8 cellular contexts compared by ENCODE assay signal in the genomic region with DNA sequence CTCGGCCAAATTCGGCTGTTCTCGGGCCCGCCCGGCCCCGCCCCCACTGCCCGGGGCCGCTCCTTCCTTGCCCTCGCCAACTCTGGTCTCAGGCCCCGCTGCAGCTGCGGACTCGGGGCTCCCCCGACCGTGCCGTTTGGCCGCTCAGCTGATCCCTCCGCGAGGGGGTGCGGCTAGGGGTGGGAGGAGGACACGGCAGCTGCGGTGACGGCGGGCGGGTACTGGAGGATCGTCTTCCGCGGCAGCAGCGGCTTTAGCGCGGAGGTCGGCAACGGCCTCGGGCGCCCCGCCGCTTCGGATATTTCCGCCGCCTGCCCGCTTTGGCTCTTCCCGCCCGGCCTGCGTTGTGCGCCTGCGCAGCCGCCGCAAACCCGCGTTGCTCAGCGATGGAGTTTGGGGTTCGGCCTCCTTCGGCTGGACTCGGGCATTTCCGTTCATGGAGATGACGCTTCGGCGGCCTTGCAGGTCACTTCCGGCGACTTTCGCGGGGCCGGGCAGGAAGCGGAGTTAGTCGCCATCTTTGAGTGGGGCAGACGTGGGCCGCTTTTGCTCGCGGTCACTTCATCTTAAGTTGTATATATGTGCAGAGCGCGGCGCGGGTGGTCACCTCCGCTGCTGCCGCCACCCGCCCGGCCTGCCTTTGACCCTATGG. TPM values are rescaled to one million over a fixed set of nuclear protein-coding genes. Genes with fewer than 3 reads are reported as not detected.
DNase-seq lines count a peak whose midpoint lies in the region; ATAC-seq, FAIRE-seq and TF ChIP-seq lines count a peak whose summit lies in the region.

No MANE protein-coding gene starts in this region.

- TF ChIP-seq CTCF in A549 (IDR thresholded peaks at IDR 0.05) (no peak), dorsolateral prefrontal cortex (IDR thresholded peaks at IDR 0.05 in 54 of 56, conservative IDR thresholded peaks at IDR 0.05 in 2 of 56; ENCODE audit: low read depth in 1 of 56, partially characterized antibody in 56 of 56) (peak in 16 of 56 donors; percentile 5 to 43 (median 12))

- DNase-seq in A549 (ENCODE audit: low read depth in 1 of 2, low spot score in 1 of 2) (peak; percentile 93 to 100), dorsolateral prefrontal cortex (peak; percentile 94 to 99 (median 98)), lung microvascular endothelial cell (ENCODE audit: low read depth in 2 of 2) (peak; percentile 99), MV-4-11 (lab: John Stamatoyannopoulos, UW) (no peak)
- DNase-seq in activated CD4-positive, alpha-beta T cell treated with anti-CD3 and anti-CD28 coated beads for 36 hours = peak; percentile 100
- DNase-seq in stimulated activated CD8-positive, alpha-beta memory T cell treated with anti-CD3 and anti-CD28 coated beads, Interleukin-12 subunit alpha, Interleukin-12 subunit beta, amount 100 ng/mL, for 24 hours (ENCODE audit: extremely low read depth) = peak; percentile 97

- H3K4me2 ChIP-seq in A549 = peak overlapping the region; percentile 94

- POLR2A ChIA-PET in A549 (lab: Yijun Ruan, JAX) = interaction anchor here (0.7 to 2.9 kb wide), 15 partner anchors 9 to 376 kb away, joined by 3 to 37 read pairs (median 6); partner anchors contain the start of genes MZF1, TRIM28, ZBTB45 and ZNF274
- POLR2A ChIA-PET in activated CD4-positive, alpha-beta T cell treated with anti-CD3 and anti-CD28 coated beads for 36 hours (lab: Charles Lee) = interaction anchor here (0.6 to 2.4 kb wide), 8 partner anchors 12 to 375 kb away, joined by 3 to 12 read pairs (median 7); partner anchors contain the start of genes MZF1, TRIM28 and ZBTB45

- peak overlapping the region; percentile 95 to 99 for H3K27ac ChIP-seq in A549
- H3K27ac ChIP-seq in dorsolateral prefrontal cortex = peak overlapping the region; percentile 87 to 100 (median 100)

- H3K27me3 Mint-ChIP-seq in activated CD4-positive, alpha-beta T cell treated with anti-CD3 and anti-CD28 coated beads for 36 hours = no peaks in the 10 kb centered on the region

- H3K27ac Mint-ChIP-seq in activated CD4-positive, alpha-beta T cell treated with anti-CD3 and anti-CD28 coated beads for 36 hours = peak overlapping the region; percentile 100

- H3K36me3 Mint-ChIP-seq in activated CD4-positive, alpha-beta T cell treated with anti-CD3 and anti-CD28 coated beads for 36 hours (ENCODE audit: low read depth) = peaks cover 44% of the 10 kb centered on the region

- H3K4me3 ChIP-seq in A549 (peak overlapping the region; percentile 78), dorsolateral prefrontal cortex (peak overlapping the region; percentile 57 to 100 (median 85))

- H3K27me3 ChIP-seq in dorsolateral prefrontal cortex = no peaks in the 10 kb centered on the region

- no peaks in the 10 kb centered on the region for H3K9me3 ChIP-seq in A549

- H3K4me3 Mint-ChIP-seq in activated CD4-positive, alpha-beta T cell treated with anti-CD3 and anti-CD28 coated beads for 36 hours = peak overlapping the region; percentile 92

- WGBS in A549 (ENCODE audit: missing lambda C conversion rate) = 0% methylated on average over 22 of the region's 76 CpGs

- no peak for TF ChIP-seq RAD21 in A549 (conservative IDR thresholded peaks at IDR 0.05 in 1 of 2, IDR thresholded peaks at IDR 0.05 in 1 of 2)

- TF ChIP-seq POLR2A in A549 (IDR thresholded peaks at IDR 0.05; ENCODE audit: low read length) (peak; percentile 68), GM19193 (IDR thresholded peaks at IDR 0.05; ENCODE audit: extremely low read depth, insufficient read depth, insufficient read length) (peak; percentile 54)

- CTCF ChIA-PET in A549 (lab: Yijun Ruan, JAX) = interaction anchor here (0.7 to 4.0 kb wide), 5 partner anchors 11 to 44 kb away, joined by 3 to 28 read pairs (median 3); partner anchors contain the start of gene ZBTB45
- CTCF ChIA-PET in activated CD4-positive, alpha-beta T cell treated with anti-CD3 and anti-CD28 coated beads for 36 hours (lab: Charles Lee) = interaction anchor here (1.0 to 2.7 kb wide), 4 partner anchors 8 to 45 kb away, joined by 3 to 22 read pairs (median 5); partner anchors contain the start of gene ZBTB45

- peaks cover 65% of the 10 kb centered on the region for H3K4me1 Mint-ChIP-seq in activated CD4-positive, alpha-beta T cell treated with anti-CD3 and anti-CD28 coated beads for 36 hours

- H3K4me1 ChIP-seq in A549 = peaks cover 37% of the 10 kb centered on the region

- FAIRE-seq in A549 (lab: Jason Lieb, UNC) = peak; percentile 94

- intact Hi-C loops in activated CD4-positive, alpha-beta T cell treated with anti-CD3 and anti-CD28 coated beads for 36 hours (cut with DNase I, micrococcal nuclease) = loop anchor here (1.0 to 2.0 kb wide), 12 partner anchors 14 to 375 kb away; partner anchors contain the start of genes MZF1 (in 1 of the 2), RPS5 (in 1 of the 2), TRIM28 (in 1 of the 2) and ZBTB45 (in 1 of the 2)
- intact Hi-C loops in dorsolateral prefrontal cortex (cut with DNase I) = loop anchor here (2.0 kb wide), 1 partner anchor 14 kb away; the partner anchor contains the start of gene MZF1 (in 2 of the 2)

- no peak for TF ChIP-seq EP300 in A549 (IDR thresholded peaks at IDR 0.05)

- peak; percentile 45 to 76 for ATAC-seq in A549
- peak; percentile 55 for ATAC-seq in HG03439 (IDR thresholded peaks at IDR 0.05; ENCODE audit: unreplicated experiment)
- ATAC-seq in activated CD4-positive, alpha-beta T cell treated with anti-CD3 and anti-CD28 coated beads for 36 hours = peak; percentile 69

- H3K9me3 Mint-ChIP-seq in activated CD4-positive, alpha-beta T cell treated with anti-CD3 and anti-CD28 coated beads for 36 hours (ENCODE audit: low read depth) = no peaks in the 10 kb centered on the region

TF ChIP-seq in A549, 52 proteins besides CTCF, POLR2A, EP300 and RAD21 (continues in another document):
- TF ChIP-seq SMC3 (IDR thresholded peaks at IDR 0.05) = no peak
- TF ChIP-seq MAX (IDR thresholded peaks at IDR 0.05) = peak; percentile 53
- TF ChIP-seq ZFP36 (IDR thresholded peaks at IDR 0.05; ENCODE audit: borderline replicate concordance, partially characterized antibody) = no peak
- TF ChIP-seq HEYL (CRISPR knock-in tag; IDR thresholded peaks at IDR 0.05) = no peak
- 0 out of 2 replicates have a peak, but pooled peaks have one; percentile 28 for TF ChIP-seq TFCP2L1 (CRISPR knock-in tag; IDR thresholded peaks at IDR 0.05)
- peak; percentile 5 for TF ChIP-seq CHD2 (IDR thresholded peaks at IDR 0.05; ENCODE audit: low read length, partially characterized antibody)

RNA-seq across cellular contexts. Expression of gene UBE2M, which starts 0.3 kb away (rescaled TPM):
- 185 and 190 TPM in 2 replicates for polyA plus RNA-seq in A549 (2011; rRNA removed)
- 137 and 162 TPM in 2 replicates for polyA plus RNA-seq in A549 (2012; cell fraction: cytosol; rRNA removed)
- 124 and 127 TPM in 2 replicates for polyA plus RNA-seq in A549 (2012; cell fraction: nucleus; rRNA removed)
- 135 to 139 TPM (median 137 TPM) in 3 replicates for polyA plus RNA-seq in A549 (2017; fragmentation: RNase III; extraction: RNeasy Plus Mini Kit Qiagen cat#74134 plus additional on column Dnase treatment)
- polyA minus RNA-seq in A549 (2011; rRNA and poly(A)+ RNA removed) = 210 and 218 TPM in 2 replicates
- 100 to 1,000 TPM; 115 to 138 TPM for total RNA-seq in activated CD4-positive, alpha-beta T cell treated with anti-CD3 and anti-CD28 coated beads for 36 hours
- 100 to 1,000 TPM in 116 of 120 experiments, 10 to 100 TPM in 4; 77.3 to 195 (median 134) TPM for total RNA-seq in dorsolateral prefrontal cortex
- total RNA-seq in lung microvascular endothelial cell = 50.1 and 66.7 TPM in 2 replicates

RNA-seq across cellular contexts. Expression of gene CHMP2A, which starts 3.8 kb away (rescaled TPM):
- polyA plus RNA-seq in A549 (2011; rRNA removed) (223 and 280 TPM in 2 replicates), A549 (2017; fragmentation: RNase III; extraction: RNeasy Plus Mini Kit Qiagen cat#74134 plus additional on column Dnase treatment) (192 to 227 TPM (median 198 TPM) in 3 replicates)
- polyA plus RNA-seq in A549 (2012; cell fraction: cytosol; rRNA removed) = 234 and 296 TPM in 2 replicates
- 118 and 141 TPM in 2 replicates for polyA plus RNA-seq in A549 (2012; cell fraction: nucleus; rRNA removed)
- polyA minus RNA-seq in A549 (2011; rRNA and poly(A)+ RNA removed) = 198 and 245 TPM in 2 replicates
- 100 to 1,000 TPM; 101 to 107 TPM for total RNA-seq in activated CD4-positive, alpha-beta T cell treated with anti-CD3 and anti-CD28 coated beads for 36 hours
- total RNA-seq in dorsolateral prefrontal cortex (100 to 1,000 TPM in 58 of 120 experiments, 10 to 100 TPM in 62; 72.8 to 126 (median 99.8) TPM), lung microvascular endothelial cell (86.1 and 93.5 TPM in 2 replicates)

RNA-seq across cellular contexts. Expression of gene MZF1, which starts 14.4 kb away (rescaled TPM):
- polyA plus RNA-seq in A549 (2011; rRNA removed) (19.5 and 20.3 TPM in 2 replicates), A549 (2017; fragmentation: RNase III; extraction: RNeasy Plus Mini Kit Qiagen cat#74134 plus additional on column Dnase treatment) (19.1 to 21.7 TPM (median 20.3 TPM) in 3 replicates)
- 26.2 and 35.9 TPM in 2 replicates for polyA plus RNA-seq in A549 (2012; cell fraction: cytosol; rRNA removed)
- polyA plus RNA-seq in A549 (2012; cell fraction: nucleus; rRNA removed) = 246 and 401 TPM in 2 replicates
- polyA minus RNA-seq in A549 (2011; rRNA and poly(A)+ RNA removed) = 18.7 and 18.9 TPM in 2 replicates
- total RNA-seq in activated CD4-positive, alpha-beta T cell treated with anti-CD3 and anti-CD28 coated beads for 36 hours = 10 to 100 TPM; 14.3 to 15.0 TPM
- total RNA-seq in dorsolateral prefrontal cortex (10 to 100 TPM; 26.3 to 56.0 (median 39.2) TPM), lung microvascular endothelial cell (5.4 and 7.5 TPM in 2 replicates)

RNA-seq across cellular contexts. Expression of gene TRIM28, which starts 14.9 kb away (rescaled TPM):
- polyA plus RNA-seq in A549 (2011; rRNA removed) (576 and 735 TPM in 2 replicates), A549 (2017; fragmentation: RNase III; extraction: RNeasy Plus Mini Kit Qiagen cat#74134 plus additional on column Dnase treatment) (656 to 743 TPM (median 666 TPM) in 3 replicates)
- 1,530 and 1,851 TPM in 2 replicates for polyA plus RNA-seq in A549 (2012; cell fraction: cytosol; rRNA removed)
- polyA plus RNA-seq in A549 (2012; cell fraction: nucleus; rRNA removed) = 2,680 and 4,180 TPM in 2 replicates
- polyA minus RNA-seq in A549 (2011; rRNA and poly(A)+ RNA removed) = 1,927 and 2,378 TPM in 2 replicates
- 100 to 1,000 TPM; 481 to 758 TPM for total RNA-seq in activated CD4-positive, alpha-beta T cell treated with anti-CD3 and anti-CD28 coated beads for 36 hours
- total RNA-seq in dorsolateral prefrontal cortex (100 to 1,000 TPM; 130 to 228 (median 176) TPM), lung microvascular endothelial cell (275 and 278 TPM in 2 replicates)

RNA-seq across cellular contexts. Expression of gene ZBTB45, which starts 39.1 kb away (rescaled TPM):
- polyA plus RNA-seq in A549 (2011; rRNA removed) (6.2 and 6.4 TPM in 2 replicates), A549 (2017; fragmentation: RNase III; extraction: RNeasy Plus Mini Kit Qiagen cat#74134 plus additional on column Dnase treatment) (11.8 to 14.3 TPM (median 13.4 TPM) in 3 replicates)
- polyA plus RNA-seq in A549 (2012; cell fraction: cytosol; rRNA removed) = 14.2 and 19.4 TPM in 2 replicates
- polyA plus RNA-seq in A549 (2012; cell fraction: nucleus; rRNA removed) = 28.8 and 41.9 TPM in 2 replicates
- polyA minus RNA-seq in A549 (2011; rRNA and poly(A)+ RNA removed) = 4.7 and 7.5 TPM in 2 replicates
- 10 to 100 TPM; 10.1 to 11.1 TPM for total RNA-seq in activated CD4-positive, alpha-beta T cell treated with anti-CD3 and anti-CD28 coated beads for 36 hours
- total RNA-seq in dorsolateral prefrontal cortex (10 to 100 TPM; 13.0 to 30.6 (median 19.7) TPM), lung microvascular endothelial cell (3.7 and 5.0 TPM in 2 replicates)
